In the genomic region with DNA sequence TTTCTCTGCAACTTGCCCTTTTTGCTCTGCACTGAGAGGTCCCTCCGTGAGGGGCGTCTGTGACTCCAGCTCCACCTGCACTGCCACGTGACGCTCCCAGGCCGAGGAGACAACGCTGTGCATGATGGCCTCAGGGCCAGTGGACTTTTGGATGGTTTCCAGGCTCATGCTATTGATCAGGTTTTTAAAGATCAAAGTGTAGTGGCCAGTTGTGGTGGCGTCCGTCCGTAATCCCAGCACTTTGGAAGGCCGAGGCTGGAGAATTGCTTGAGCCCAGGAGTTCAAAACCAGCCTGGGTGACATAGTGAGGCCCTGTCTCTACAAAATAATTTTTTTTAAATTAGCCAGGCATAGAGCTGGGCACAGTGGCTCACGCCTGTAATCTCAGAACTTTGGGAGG, we compare ENCODE assay signal across 1 cellular context.
TF ChIP-seq lines count a peak whose summit lies in the region.

No MANE protein-coding gene starts in this region.

TF ChIP-seq in HepG2, 621 proteins besides CTCF, POLR2A, EP300 and RAD21 (continued from another document and continues in another):
- TF ChIP-seq ZGPAT (CRISPR knock-in tag; IDR thresholded peaks at IDR 0.05) (peak; percentile 68), ZNF773 (CRISPR knock-in tag; IDR thresholded peaks at IDR 0.05; ENCODE audit: borderline replicate concordance) (no peak), ZNF777 (CRISPR knock-in tag; IDR thresholded peaks at IDR 0.05) (peak; percentile 64; the same call in 1 of the 2 replicates), NFKB2 (CRISPR knock-in tag; IDR thresholded peaks at IDR 0.05; ENCODE audit: borderline replicate concordance) (0 out of 2 replicates have a peak, but pooled peaks have one; percentile 48), YEATS2 (CRISPR knock-in tag; IDR thresholded peaks at IDR 0.05; ENCODE audit: borderline replicate concordance) (peak; percentile 32; the same call in 1 of the 2 replicates), ZSCAN21 (CRISPR knock-in tag; IDR thresholded peaks at IDR 0.05; ENCODE audit: borderline replicate concordance) (no peak), ONECUT2 (CRISPR knock-in tag; IDR thresholded peaks at IDR 0.05) (peak; percentile 96), MAFG (CRISPR knock-in tag; IDR thresholded peaks at IDR 0.05) (no peak), CHD4 (IDR thresholded peaks at IDR 0.05; ENCODE audit: borderline replicate concordance, low read length) (no peak; the same call in 1 of the 2 replicates), AHR (CRISPR knock-in tag; IDR thresholded peaks at IDR 0.05) (no peak), AGO2 (optimal IDR thresholded peaks at IDR 0.05; ENCODE audit: low read depth, low read length) (no peak), SPEN (CRISPR knock-in tag; IDR thresholded peaks at IDR 0.05; ENCODE audit: low read depth) (peak; percentile 90), ZNF460 (CRISPR knock-in tag; IDR thresholded peaks at IDR 0.05; ENCODE audit: borderline replicate concordance) (no peak; the same call in 1 of the 2 replicates), MEIS1 (CRISPR knock-in tag; IDR thresholded peaks at IDR 0.05; ENCODE audit: borderline replicate concordance) (0 out of 2 replicates have a peak, but pooled peaks have one; percentile 37), PCBP1 (IDR thresholded peaks at IDR 0.05; ENCODE audit: borderline replicate concordance, low read depth, low read length) (no peak), PRPF4 (IDR thresholded peaks at IDR 0.05; ENCODE audit: low read depth, low read length, poor library complexity, severe bottlenecking) (no peak), ZNF33B (CRISPR knock-in tag; IDR thresholded peaks at IDR 0.05) (no peak), NFATC3 (CRISPR knock-in tag; IDR thresholded peaks at IDR 0.05) (no peak), ZNF629 (CRISPR knock-in tag; conservative IDR thresholded peaks at IDR 0.05) (peak; percentile 79), RNF219 (CRISPR knock-in tag; IDR thresholded peaks at IDR 0.05) (no peak), BRCA1 (CRISPR knock-in tag; IDR thresholded peaks at IDR 0.05) (peak; percentile 80; the same call in 1 of the 2 replicates), ZNF670 (CRISPR knock-in tag; IDR thresholded peaks at IDR 0.05; ENCODE audit: borderline replicate concordance) (no peak; the same call in 1 of the 2 replicates), ZNF619 (CRISPR knock-in tag; IDR thresholded peaks at IDR 0.05) (no peak), ZBTB20 (CRISPR knock-in tag; IDR thresholded peaks at IDR 0.05; ENCODE audit: borderline replicate concordance, low read depth) (peak; percentile 43; the same call in 1 of the 2 replicates), NR2F6 (IDR thresholded peaks at IDR 0.05) (peak; percentile 47; the same call in 1 of the 2 replicates), NR2F6 (CRISPR knock-in tag; IDR thresholded peaks at IDR 0.05) (peak; percentile 82), NFKBIZ (CRISPR knock-in tag; IDR thresholded peaks at IDR 0.05) (no peak), KLF13 (CRISPR knock-in tag; IDR thresholded peaks at IDR 0.05) (no peak), ZBTB8A (CRISPR knock-in tag; IDR thresholded peaks at IDR 0.05; ENCODE audit: borderline replicate concordance, low read depth) (no peak), SIX4 (CRISPR knock-in tag; IDR thresholded peaks at IDR 0.05) (no peak), ZNF350 (CRISPR knock-in tag; IDR thresholded peaks at IDR 0.05; ENCODE audit: borderline replicate concordance, low read depth) (0 out of 2 replicates have a peak, but pooled peaks have one; percentile 38), HMGA1 (CRISPR knock-in tag; conservative IDR thresholded peaks at IDR 0.05) (no peak), BCLAF1 (IDR thresholded peaks at IDR 0.05) (no peak), ADNP (CRISPR knock-in tag; IDR thresholded peaks at IDR 0.05) (peak; percentile 91), NR2C2 (CRISPR knock-in tag; IDR thresholded peaks at IDR 0.05; ENCODE audit: borderline replicate concordance) (peak; percentile 44; the same call in 1 of the 2 replicates), ZNF263 (CRISPR knock-in tag; IDR thresholded peaks at IDR 0.05) (peak; percentile 56), DR1 (CRISPR knock-in tag; IDR thresholded peaks at IDR 0.05) (no peak), GATAD1 (CRISPR knock-in tag; IDR thresholded peaks at IDR 0.05) (peak; percentile 61), ZNF230 (CRISPR knock-in tag; IDR thresholded peaks at IDR 0.05) (no peak), ESRRA (CRISPR knock-in tag; IDR thresholded peaks at IDR 0.05; ENCODE audit: low read depth) (no peak)
- TF ChIP-seq, protein P1, sequence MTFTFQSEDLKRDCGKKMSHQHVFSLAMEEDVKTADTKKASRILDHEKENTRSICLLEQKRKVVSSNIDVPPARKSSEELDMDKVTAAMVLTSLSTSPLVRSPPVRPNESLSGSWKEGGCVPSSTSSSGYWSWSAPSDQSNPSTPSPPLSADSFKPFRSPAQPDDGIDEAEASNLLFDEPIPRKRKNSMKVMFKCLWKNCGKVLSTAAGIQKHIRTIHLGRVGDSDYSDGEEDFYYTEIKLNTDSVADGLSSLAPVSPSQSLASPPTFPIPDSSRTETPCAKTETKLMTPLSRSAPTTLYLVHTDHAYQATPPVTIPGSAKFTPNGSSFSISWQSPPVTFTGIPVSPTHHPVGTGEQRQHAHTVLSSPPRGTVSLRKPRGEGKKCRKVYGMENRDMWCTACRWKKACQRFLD (CRISPR knock-in tag; IDR thresholded peaks at IDR 0.05; ENCODE audit: borderline replicate concordance): no peak
- TF ChIP-seq, protein P2, sequence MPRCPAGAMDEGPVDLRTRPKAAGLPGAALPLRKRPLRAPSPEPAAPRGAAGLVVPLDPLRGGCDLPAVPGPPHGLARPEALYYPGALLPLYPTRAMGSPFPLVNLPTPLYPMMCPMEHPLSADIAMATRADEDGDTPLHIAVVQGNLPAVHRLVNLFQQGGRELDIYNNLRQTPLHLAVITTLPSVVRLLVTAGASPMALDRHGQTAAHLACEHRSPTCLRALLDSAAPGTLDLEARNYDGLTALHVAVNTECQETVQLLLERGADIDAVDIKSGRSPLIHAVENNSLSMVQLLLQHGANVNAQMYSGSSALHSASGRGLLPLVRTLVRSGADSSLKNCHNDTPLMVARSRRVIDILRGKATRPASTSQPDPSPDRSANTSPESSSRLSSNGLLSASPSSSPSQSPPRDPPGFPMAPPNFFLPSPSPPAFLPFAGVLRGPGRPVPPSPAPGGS (CRISPR knock-in tag; IDR thresholded peaks at IDR 0.05): no peak
- TF ChIP-seq, protein P3, sequence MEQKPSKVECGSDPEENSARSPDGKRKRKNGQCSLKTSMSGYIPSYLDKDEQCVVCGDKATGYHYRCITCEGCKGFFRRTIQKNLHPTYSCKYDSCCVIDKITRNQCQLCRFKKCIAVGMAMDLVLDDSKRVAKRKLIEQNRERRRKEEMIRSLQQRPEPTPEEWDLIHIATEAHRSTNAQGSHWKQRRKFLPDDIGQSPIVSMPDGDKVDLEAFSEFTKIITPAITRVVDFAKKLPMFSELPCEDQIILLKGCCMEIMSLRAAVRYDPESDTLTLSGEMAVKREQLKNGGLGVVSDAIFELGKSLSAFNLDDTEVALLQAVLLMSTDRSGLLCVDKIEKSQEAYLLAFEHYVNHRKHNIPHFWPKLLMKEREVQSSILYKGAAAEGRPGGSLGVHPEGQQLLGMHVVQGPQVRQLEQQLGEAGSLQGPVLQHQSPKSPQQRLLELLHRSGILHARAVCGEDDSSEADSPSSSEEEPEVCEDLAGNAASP (CRISPR knock-in tag; IDR thresholded peaks at IDR 0.05; ENCODE audit: borderline replicate concordance): peak; percentile 67; the same call in 1 of the 2 replicates
- TF ChIP-seq, protein P4, sequence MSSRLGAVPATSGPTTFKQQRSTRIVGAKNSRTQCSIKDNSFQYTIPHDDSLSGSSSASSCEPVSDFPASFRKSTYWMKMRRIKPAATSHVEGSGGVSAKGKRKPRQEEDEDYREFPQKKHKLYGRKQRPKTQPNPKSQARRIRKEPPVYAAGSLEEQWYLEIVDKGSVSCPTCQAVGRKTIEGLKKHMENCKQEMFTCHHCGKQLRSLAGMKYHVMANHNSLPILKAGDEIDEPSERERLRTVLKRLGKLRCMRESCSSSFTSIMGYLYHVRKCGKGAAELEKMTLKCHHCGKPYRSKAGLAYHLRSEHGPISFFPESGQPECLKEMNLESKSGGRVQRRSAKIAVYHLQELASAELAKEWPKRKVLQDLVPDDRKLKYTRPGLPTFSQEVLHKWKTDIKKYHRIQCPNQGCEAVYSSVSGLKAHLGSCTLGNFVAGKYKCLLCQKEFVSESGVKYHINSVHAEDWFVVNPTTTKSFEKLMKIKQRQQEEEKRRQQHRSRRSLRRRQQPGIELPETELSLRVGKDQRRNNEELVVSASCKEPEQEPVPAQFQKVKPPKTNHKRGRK (CRISPR knock-in tag; IDR thresholded peaks at IDR 0.05): no peak
- TF ChIP-seq, protein P5, sequence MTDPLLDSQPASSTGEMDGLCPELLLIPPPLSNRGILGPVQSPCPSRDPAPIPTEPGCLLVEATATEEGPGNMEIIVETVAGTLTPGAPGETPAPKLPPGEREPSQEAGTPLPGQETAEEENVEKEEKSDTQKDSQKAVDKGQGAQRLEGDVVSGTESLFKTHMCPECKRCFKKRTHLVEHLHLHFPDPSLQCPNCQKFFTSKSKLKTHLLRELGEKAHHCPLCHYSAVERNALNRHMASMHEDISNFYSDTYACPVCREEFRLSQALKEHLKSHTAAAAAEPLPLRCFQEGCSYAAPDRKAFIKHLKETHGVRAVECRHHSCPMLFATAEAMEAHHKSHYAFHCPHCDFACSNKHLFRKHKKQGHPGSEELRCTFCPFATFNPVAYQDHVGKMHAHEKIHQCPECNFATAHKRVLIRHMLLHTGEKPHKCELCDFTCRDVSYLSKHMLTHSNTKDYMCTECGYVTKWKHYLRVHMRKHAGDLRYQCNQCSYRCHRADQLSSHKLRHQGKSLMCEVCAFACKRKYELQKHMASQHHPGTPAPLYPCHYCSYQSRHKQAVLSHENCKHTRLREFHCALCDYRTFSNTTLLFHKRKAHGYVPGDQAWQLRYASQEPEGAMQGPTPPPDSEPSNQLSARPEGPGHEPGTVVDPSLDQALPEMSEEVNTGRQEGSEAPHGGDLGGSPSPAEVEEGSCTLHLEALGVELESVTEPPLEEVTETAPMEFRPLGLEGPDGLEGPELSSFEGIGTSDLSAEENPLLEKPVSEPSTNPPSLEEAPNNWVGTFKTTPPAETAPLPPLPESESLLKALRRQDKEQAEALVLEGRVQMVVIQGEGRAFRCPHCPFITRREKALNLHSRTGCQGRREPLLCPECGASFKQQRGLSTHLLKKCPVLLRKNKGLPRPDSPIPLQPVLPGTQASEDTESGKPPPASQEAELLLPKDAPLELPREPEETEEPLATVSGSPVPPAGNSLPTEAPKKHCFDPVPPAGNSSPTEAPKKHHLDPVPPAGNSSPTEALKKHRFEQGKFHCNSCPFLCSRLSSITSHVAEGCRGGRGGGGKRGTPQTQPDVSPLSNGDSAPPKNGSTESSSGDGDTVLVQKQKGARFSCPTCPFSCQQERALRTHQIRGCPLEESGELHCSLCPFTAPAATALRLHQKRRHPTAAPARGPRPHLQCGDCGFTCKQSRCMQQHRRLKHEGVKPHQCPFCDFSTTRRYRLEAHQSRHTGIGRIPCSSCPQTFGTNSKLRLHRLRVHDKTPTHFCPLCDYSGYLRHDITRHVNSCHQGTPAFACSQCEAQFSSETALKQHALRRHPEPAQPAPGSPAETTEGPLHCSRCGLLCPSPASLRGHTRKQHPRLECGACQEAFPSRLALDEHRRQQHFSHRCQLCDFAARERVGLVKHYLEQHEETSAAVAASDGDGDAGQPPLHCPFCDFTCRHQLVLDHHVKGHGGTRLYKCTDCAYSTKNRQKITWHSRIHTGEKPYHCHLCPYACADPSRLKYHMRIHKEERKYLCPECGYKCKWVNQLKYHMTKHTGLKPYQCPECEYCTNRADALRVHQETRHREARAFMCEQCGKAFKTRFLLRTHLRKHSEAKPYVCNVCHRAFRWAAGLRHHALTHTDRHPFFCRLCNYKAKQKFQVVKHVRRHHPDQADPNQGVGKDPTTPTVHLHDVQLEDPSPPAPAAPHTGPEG (CRISPR knock-in tag; IDR thresholded peaks at IDR 0.05): peak; percentile 80; the same call in 1 of the 2 replicates
